Comparison of ENCODE assay signal across 10 cellular contexts in genomic region chr17:1001640-1002411, GRCh38. TPM values are rescaled to one million over a fixed set of nuclear protein-coding genes. Genes with fewer than 3 reads are reported as not detected.
DNase-seq lines count a peak whose midpoint lies in the region; ATAC-seq and TF ChIP-seq lines count a peak whose summit lies in the region.
"Had no signal": no experiment of that assay in that cellular context is flagged by ENCODE, and none has a peak within 500 bp of the region (broad histone marks: within the 10 kb centered on the region; RNA-seq: fewer than 3 reads in every experiment).

No MANE protein-coding gene starts in this region.

- DNase-seq in AG08395 (ENCODE audit: low spot score) (peak; percentile 71), NCI-H2171 treated with DMSO at 0.1 percent for 48 hours (lab: John Stamatoyannopoulos, UW) (peak; percentile 16), epithelial cell of prostate (ENCODE audit: low read depth, low spot score) (no peak), NCI-H748 treated with DMSO at 0.1 percent for 48 hours (lab: John Stamatoyannopoulos, UW) (no peak), thyroid gland (no peak), NCI-H1105 (lab: John Stamatoyannopoulos, UW) (no peak)
- DNase-seq: DMS79 had no signal

- H3K27ac ChIP-seq in epithelial cell of prostate (peak overlapping the region; percentile 7), muscle layer of duodenum (ENCODE audit: low read length) (peak overlapping the region; percentile 43), thyroid gland (peak overlapping the region in 1 of 3 donors; percentile 5)

- ATAC-seq in GM19452 (IDR thresholded peaks at IDR 0.05; ENCODE audit: unreplicated experiment) = no peak
- ATAC-seq: body of pancreas had no signal

- H3K4me3 ChIP-seq in muscle layer of duodenum (ENCODE audit: low read depth in 1 of 2, low read length in 2 of 2) (peak overlapping the region in 1 of 2 donors; percentile 31), thyroid gland (replicated peaks in 1 of 3) (no peak overlapping the region)
- H3K4me3 ChIP-seq: body of pancreas had no signal

- intact Hi-C loops in thyroid gland (cut with DNase I) = no loop called here

- H3K9me3 ChIP-seq in muscle layer of duodenum (ENCODE audit: control insufficient read depth in 1 of 2, low read length in 2 of 2) (no peaks in the 10 kb centered on the region), thyroid gland (no peaks in the 10 kb centered on the region)
- H3K9me3 ChIP-seq: body of pancreas had no signal

- no peak for TF ChIP-seq CTCF in thyroid gland (IDR thresholded peaks at IDR 0.05)

- peaks cover 14 to 20% of the 10 kb centered on the region in 2 donors for H3K36me3 ChIP-seq in muscle layer of duodenum (ENCODE audit: control insufficient read depth in 1 of 2, insufficient read depth in 2 of 2, low read length in 2 of 2)
- peaks cover 16 to 24% of the 10 kb centered on the region in 2 donors for H3K36me3 ChIP-seq in thyroid gland

- TF ChIP-seq POLR2A in thyroid gland (IDR thresholded peaks at IDR 0.05) = no peak

- 73 to 78% methylated on average over 18 of the region's 18 CpGs for WGBS in thyroid gland, 2 donors

- H3K27me3 ChIP-seq in muscle layer of duodenum (ENCODE audit: low read depth, low read length) (no peaks in the 10 kb centered on the region), thyroid gland (no peaks in the 10 kb centered on the region)
- H3K27me3 ChIP-seq: body of pancreas had no signal

- peaks cover 33 to 84% of the 10 kb centered on the region in 2 donors for H3K4me1 ChIP-seq in muscle layer of duodenum (ENCODE audit: control insufficient read depth in 1 of 2, insufficient read depth in 2 of 2, low read length in 2 of 2)
- H3K4me1 ChIP-seq in thyroid gland = peaks cover 22 to 72% of the 10 kb centered on the region in 2 donors

RNA-seq across cellular contexts. Expression of gene TIMM22, which starts 4.9 kb away (rescaled TPM):
- total RNA-seq in thyroid gland = 10 to 100 TPM; 14.7 to 17.1 (median 14.9) TPM

RNA-seq across cellular contexts. Expression of gene NXN, which starts 22.2 kb away (rescaled TPM):
- 10 to 100 TPM; 14.5 to 18.3 (median 17.2) TPM for total RNA-seq in thyroid gland

Comparison
In these comparisons a context has a peak if more than half of its experiments do, and no peak if none do; other contexts are left out.
1. DNase-seq: peak in AG08395 (single experiment) and NCI-H2171 treated with DMSO at 0.1 percent for 48 hours (single experiment); none in epithelial cell of prostate (single experiment), NCI-H748 treated with DMSO at 0.1 percent for 48 hours (single experiment), thyroid gland (0 of 2) and NCI-H1105 (single experiment).